11 cellular contexts compared by ENCODE assay signal in genomic region chr2:22517141-22517540, GRCh38.
"Had no signal": no experiment of that assay in that cellular context is flagged by ENCODE, and none has a peak within 500 bp of the region (broad histone marks: within the 10 kb centered on the region; RNA-seq: fewer than 3 reads in every experiment).

No MANE protein-coding gene starts in this region.

- H3K36me3 ChIP-seq: HAP-1 had no signal

- ATAC-seq: GM23338, HCT116 had no signal

- H3K4me3 ChIP-seq: GM23248, GM23338, HAP-1 had no signal

- H3K4me1 ChIP-seq: HAP-1 had no signal

- H3K9me3 ChIP-seq: HAP-1 had no signal

- H3K27ac ChIP-seq: GM23248 had no signal

- H3K4me2 ChIP-seq: GM23338 had no signal

- DNase-seq: GM23248, GOT3, H7, H9, HCEC 1CT, HFFc6 had no signal

- FAIRE-seq: H1, H54 had no signal
